ENCODE assay signal across 10 cellular contexts in the genomic region with DNA sequence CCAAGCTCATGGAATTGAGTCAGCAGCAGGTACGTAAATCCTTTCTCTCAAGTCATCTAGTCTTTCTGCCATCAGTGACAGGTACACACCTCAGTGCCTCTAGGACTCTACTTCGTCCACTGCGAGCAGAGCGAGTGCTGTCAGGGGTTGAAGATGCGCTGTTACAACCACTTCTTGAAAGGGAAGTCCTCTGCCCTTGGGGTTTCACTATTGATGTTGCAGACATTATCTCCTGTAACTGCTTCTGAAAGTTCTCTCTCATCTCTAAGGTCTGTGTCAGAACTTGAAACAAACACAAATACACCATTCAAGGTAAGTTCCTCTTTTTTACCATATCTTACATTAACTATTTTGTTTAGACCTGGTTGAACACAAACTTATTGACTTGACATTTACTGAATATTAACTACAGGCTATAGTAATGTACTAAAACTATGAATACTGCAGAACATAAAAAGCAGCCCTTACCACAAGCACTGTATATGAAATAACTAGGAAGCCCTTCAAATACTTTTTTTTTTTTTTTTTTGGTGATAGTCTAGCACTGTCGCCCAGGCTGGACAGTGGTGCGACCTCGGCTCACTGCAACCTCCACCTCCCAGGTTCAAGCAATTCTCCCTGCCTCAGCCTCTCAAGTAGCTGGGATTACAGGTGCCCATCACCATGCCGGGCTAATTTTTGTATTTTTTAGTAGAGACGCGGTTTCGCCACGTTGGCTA. TPM values are rescaled to one million over a fixed set of nuclear protein-coding genes. Genes with fewer than 3 reads are reported as not detected.
DNase-seq lines count a peak whose midpoint lies in the region; ATAC-seq and TF ChIP-seq lines count a peak whose summit lies in the region.
"Had no signal": no experiment of that assay in that cellular context is flagged by ENCODE, and none has a peak within 500 bp of the region (broad histone marks: within the 10 kb centered on the region; RNA-seq: fewer than 3 reads in every experiment).

No MANE protein-coding gene starts in this region.

- H4K20me1 ChIP-seq in Karpas-422 (ENCODE audit: insufficient read depth, low read depth, low read length) = no peaks in the 10 kb centered on the region

- H3K9me3 ChIP-seq in BE2C (no peaks in the 10 kb centered on the region), Karpas-422 (ENCODE audit: low read length) (no peaks in the 10 kb centered on the region)

- no peaks in the 10 kb centered on the region for H3K9me2 ChIP-seq in Karpas-422 (replicated peaks; ENCODE audit: insufficient read depth, low read length)

- intact Hi-C loops in activated T-helper 1 cell treated with anti-CD3 and anti-CD28 coated beads, Interleukin-12 subunit alpha, Interleukin-12 subunit beta, Interleukin-2, Interleukin-4 antibody, amounts not matched to agents 30 ng/mL and 10 ng/mL and 1 ng/mL, durations not matched to agents 14 hours and 24 hours and 36 hours (cut with micrococcal nuclease) = no loop called here

- no peaks in the 10 kb centered on the region for H3K27me3 Mint-ChIP-seq in activated T-helper 1 cell treated with anti-CD3 and anti-CD28 coated beads, Interleukin-12 subunit alpha, Interleukin-12 subunit beta, Interleukin-2, Interleukin-4 antibody, amounts not matched to agents 30 ng/mL and 10 ng/mL and 1 ng/mL, durations not matched to agents 14 hours and 24 hours and 36 hours (ENCODE audit: insufficient read depth)

- H3K9me3 Mint-ChIP-seq in activated T-helper 1 cell treated with anti-CD3 and anti-CD28 coated beads, Interleukin-12 subunit alpha, Interleukin-12 subunit beta, Interleukin-2, Interleukin-4 antibody, amounts not matched to agents 30 ng/mL and 10 ng/mL and 1 ng/mL, durations not matched to agents 14 hours and 24 hours and 36 hours = no peaks in the 10 kb centered on the region
- H3K9me3 Mint-ChIP-seq: activated naive CD4-positive, alpha-beta T cell treated with anti-CD3 and anti-CD28 coated beads for 36 hours had no signal

- H3K4me3 ChIP-seq in BE2C (ENCODE audit: low read depth, low read length) = no peak overlapping the region
- H3K4me3 ChIP-seq in Karpas-422 (ENCODE audit: low read length) = no peak overlapping the region

- H3K9ac ChIP-seq in Karpas-422 (ENCODE audit: low read length) = no peak overlapping the region

- no peak overlapping the region for H3K4me3 Mint-ChIP-seq in activated T-helper 1 cell treated with anti-CD3 and anti-CD28 coated beads, Interleukin-12 subunit alpha, Interleukin-12 subunit beta, Interleukin-2, Interleukin-4 antibody, amounts not matched to agents 30 ng/mL and 10 ng/mL and 1 ng/mL, durations not matched to agents 14 hours and 24 hours and 36 hours
- H3K4me3 Mint-ChIP-seq: activated naive CD4-positive, alpha-beta T cell treated with anti-CD3 and anti-CD28 coated beads for 36 hours had no signal

- no peak overlapping the region for H2AFZ ChIP-seq in Karpas-422 (ENCODE audit: low read length)

- H3K79me2 ChIP-seq in Karpas-422 (ENCODE audit: low read length) = peaks cover 17% of the 10 kb centered on the region; the same call in 1 of the 2 replicates

- H3K36me3 ChIP-seq in BE2C (peaks cover 67% of the 10 kb centered on the region), Karpas-422 (ENCODE audit: insufficient read depth, low read length) (peaks cover 79% of the 10 kb centered on the region)

- DNase-seq in activated T-helper 1 cell treated with anti-CD3 and anti-CD28 coated beads, Interleukin-12 subunit alpha, Interleukin-12 subunit beta, Interleukin-2, Interleukin-4 antibody, amounts not matched to agents 30 ng/mL and 10 ng/mL and 1 ng/mL, durations not matched to agents 14 hours and 24 hours and 36 hours (ENCODE audit: low spot score) = no peak
- DNase-seq in BE2C (no peak), Karpas-422 (no peak), cerebellar nuclear complex (lab: John Stamatoyannopoulos, UW) (no peak), NCI-H2107 (lab: John Stamatoyannopoulos, UW) (no peak)
- DNase-seq: activated naive CD4-positive, alpha-beta T cell treated with anti-CD3 and anti-CD28 coated beads for 36 hours; DMS53 had no signal

- H3K4me1 ChIP-seq in BE2C (no peaks in the 10 kb centered on the region; the same call in 1 of the 2 replicates), Karpas-422 (ENCODE audit: low read length) (no peaks in the 10 kb centered on the region)

- H3K36me3 Mint-ChIP-seq in activated T-helper 1 cell treated with anti-CD3 and anti-CD28 coated beads, Interleukin-12 subunit alpha, Interleukin-12 subunit beta, Interleukin-2, Interleukin-4 antibody, amounts not matched to agents 30 ng/mL and 10 ng/mL and 1 ng/mL, durations not matched to agents 14 hours and 24 hours and 36 hours (ENCODE audit: low read depth) = peaks cover 56% of the 10 kb centered on the region

- no peaks in the 10 kb centered on the region for H3K27me3 ChIP-seq in BE2C
- H3K27me3 ChIP-seq in Karpas-422 (ENCODE audit: low read length) = no peaks in the 10 kb centered on the region

- peak overlapping the region; percentile 29 for H3K27ac Mint-ChIP-seq in activated T-helper 1 cell treated with anti-CD3 and anti-CD28 coated beads, Interleukin-12 subunit alpha, Interleukin-12 subunit beta, Interleukin-2, Interleukin-4 antibody, amounts not matched to agents 30 ng/mL and 10 ng/mL and 1 ng/mL, durations not matched to agents 14 hours and 24 hours and 36 hours
- H3K27ac Mint-ChIP-seq: activated naive CD4-positive, alpha-beta T cell treated with anti-CD3 and anti-CD28 coated beads for 36 hours had no signal

- peaks cover 12% of the 10 kb centered on the region for H3K4me1 Mint-ChIP-seq in activated T-helper 1 cell treated with anti-CD3 and anti-CD28 coated beads, Interleukin-12 subunit alpha, Interleukin-12 subunit beta, Interleukin-2, Interleukin-4 antibody, amounts not matched to agents 30 ng/mL and 10 ng/mL and 1 ng/mL, durations not matched to agents 14 hours and 24 hours and 36 hours (ENCODE audit: low read depth)

- TF ChIP-seq CTCF in BE2C (IDR thresholded peaks at IDR 0.05; ENCODE audit: low read depth, low read length) = no peak

- ATAC-seq in GM18520 (IDR thresholded peaks at IDR 0.05; ENCODE audit: unreplicated experiment) = peak; percentile 98
- peak; percentile 99 for ATAC-seq in GM21360 (IDR thresholded peaks at IDR 0.05; ENCODE audit: unreplicated experiment)
- peak; percentile 97 for ATAC-seq in HG03060 (IDR thresholded peaks at IDR 0.05; ENCODE audit: low read depth, unreplicated experiment)

- H3K4me2 ChIP-seq in Karpas-422 (ENCODE audit: low read depth, low read length, poor library complexity, severe bottlenecking) = no peak overlapping the region

- no peak overlapping the region for H3K27ac ChIP-seq in Karpas-422 (ENCODE audit: low read length)

RNA-seq across cellular contexts. Expression of gene TOPBP1, which starts 41.5 kb away (rescaled TPM):
- total RNA-seq in activated T-helper 1 cell treated with anti-CD3 and anti-CD28 coated beads, Interleukin-12 subunit alpha, Interleukin-12 subunit beta, Interleukin-2, Interleukin-4 antibody, amounts not matched to agents 30 ng/mL and 10 ng/mL and 1 ng/mL, durations not matched to agents 14 hours and 24 hours and 36 hours = 88.5 and 94.1 TPM in 2 replicates
- 16.5 TPM for polyA plus RNA-seq in BE2C (2012; ENCODE audit: insufficient read depth, insufficient read length, low read depth)
- total RNA-seq in Karpas-422 (2014; rRNA removed; shearing (Covaris generic); ENCODE audit: low replicate concordance) = 93.9 and 170 TPM in 2 replicates

RNA-seq across cellular contexts. Expression of gene CDV3, which starts 46.7 kb away (rescaled TPM):
- total RNA-seq in activated T-helper 1 cell treated with anti-CD3 and anti-CD28 coated beads, Interleukin-12 subunit alpha, Interleukin-12 subunit beta, Interleukin-2, Interleukin-4 antibody, amounts not matched to agents 30 ng/mL and 10 ng/mL and 1 ng/mL, durations not matched to agents 14 hours and 24 hours and 36 hours = 289 TPM in 2 replicates
- 77.3 TPM for polyA plus RNA-seq in BE2C (2012; ENCODE audit: insufficient read depth, insufficient read length, low read depth)
- total RNA-seq in Karpas-422 (2014; rRNA removed; shearing (Covaris generic); ENCODE audit: low replicate concordance) = 772 and 806 TPM in 2 replicates
